In genomic region chr17:364766-365165, GRCh38 we compare ENCODE assay signal across 21 cellular contexts. TPM values are rescaled to one million over a fixed set of nuclear protein-coding genes. Genes with fewer than 3 reads are reported as not detected.
A peak's percentile ranks its signal among the peaks of the same experiment; 100 is the strongest.
DNase-seq lines count a peak whose midpoint lies in the region; ATAC-seq, FAIRE-seq and TF ChIP-seq lines count a peak whose summit lies in the region.
"Had no signal": no experiment of that assay in that cellular context is flagged by ENCODE, and none has a peak within 500 bp of the region (broad histone marks: within the 10 kb centered on the region; RNA-seq: fewer than 3 reads in every experiment).

No MANE protein-coding gene starts in this region.

- H3K9ac ChIP-seq in HepG2 (ENCODE audit: insufficient read depth, low read depth, low read length) (no peak overlapping the region), SK-N-MC (ENCODE audit: insufficient read length) (no peak overlapping the region)
- H3K9ac ChIP-seq: KMS-11 had no signal

- no TSS peak for BruUV-seq in HepG2 (replicated peaks; lab: Mats Ljungman, UMichigan)

- H3K4me1 ChIP-seq in right lobe of liver: no peaks in the 10 kb centered on the region
- H3K4me1 ChIP-seq in HepG2 (ENCODE audit: insufficient read depth, low read length): no peaks in the 10 kb centered on the region
- H3K4me1 ChIP-seq in spleen: peaks cover 0 to 16% (median 0%) of the 10 kb centered on the region in 6 donors

- TF ChIP-seq CTCF in right lobe of liver (IDR thresholded peaks at IDR 0.05) (no peak), HepG2 (CRISPR knock-in tag; IDR thresholded peaks at IDR 0.05) (no peak), spleen (IDR thresholded peaks at IDR 0.05 in 8 of 11, conservative IDR thresholded peaks at IDR 0.05 in 3 of 11) (no peak)

- H3K4me3 Mint-ChIP-seq in naive thymus-derived CD8-positive, alpha-beta T cell: peak overlapping the region in 6 of 10 donors; percentile 25 to 56 (median 41)
- H3K4me3 Mint-ChIP-seq: HFFc6 had no signal

- WGBS in right lobe of liver (ENCODE audit: insufficient coverage, low coverage, low lambda C conversion rate, missing lambda C conversion rate): 40% methylated on average over 8 of the region's 9 CpGs
- 94% methylated on average over 9 of the region's 9 CpGs for WGBS in HepG2 (ENCODE audit: low lambda C conversion rate)
- 22 to 46% (median 32%) methylated on average over 9 of the region's 9 CpGs for WGBS in spleen, 5 donors

- TF ChIP-seq EP300 in HepG2 (IDR thresholded peaks at IDR 0.05; ENCODE audit: low read depth in 2 of 2, low read length in 2 of 2): no peak
- TF ChIP-seq EP300 in HepG2 (CRISPR knock-in tag; IDR thresholded peaks at IDR 0.05; ENCODE audit: borderline replicate concordance): no peak

- POLR2A ChIA-PET in HepG2 (lab: Yijun Ruan, JAX): interaction anchor here (1.4 kb wide), 1 partner anchor 12 kb away, joined by 4 read pairs; the partner anchor contains the start of gene RPH3AL
- POLR2A ChIA-PET in naive thymus-derived CD8-positive, alpha-beta T cell (lab: Charles Lee): no interaction called here

- no peak overlapping the region for H2AFZ ChIP-seq in HepG2 (ENCODE audit: low read length)
- H2AFZ ChIP-seq: PC-9 had no signal

- no peak overlapping the region for H3K27ac ChIP-seq in right lobe of liver
- no peak overlapping the region for H3K27ac ChIP-seq in HepG2 (ENCODE audit: extremely low read length, insufficient read depth, low read length)
- H3K27ac ChIP-seq in SK-N-MC: no peak overlapping the region; the same call in 1 of the 2 replicates
- no peak overlapping the region for H3K27ac ChIP-seq in spleen
- H3K27ac ChIP-seq: C4-2B, KMS-11, PC-9, RWPE1 had no signal

- H3K27me3 Mint-ChIP-seq in naive thymus-derived CD8-positive, alpha-beta T cell: peaks cover 0 to 7% (median 0%) of the 10 kb centered on the region in 5 donors

- DNase-seq in right lobe of liver (peak in 2 of 3 donors; percentile 15 to 23), HepG2 (ENCODE audit: low spot score) (no peak), SK-N-MC (ENCODE audit: low read depth, low spot score) (no peak), spleen (peak; percentile 51), NCI-H1105 (lab: John Stamatoyannopoulos, UW) (no peak)
- no peak for DNase-seq in naive thymus-derived CD8-positive, alpha-beta T cell
- no peak for DNase-seq in central memory CD4-positive, alpha-beta T cell
- DNase-seq: DMS79 treated with DMSO at 0.1 percent for 48 hours, HFFc6, MV-4-11, NCI-H1436, NCI-H1930, NCI-H345, NCI-H524 treated with DMSO at 0.1 percent for 48 hours, PC-9, SIG-M5 had no signal

- no peak for FAIRE-seq in HepG2 (lab: Jason Lieb, UNC)
- FAIRE-seq: H54 had no signal

- in situ Hi-C loops in HepG2 (cut with HindIII; ENCODE audit: extremely low pct_ligation_motif_present, low pct_unique_long_range_greater_than_20kb): no loop called here

- H3K36me3 Mint-ChIP-seq in naive thymus-derived CD8-positive, alpha-beta T cell: peaks cover 0 to 12% (median 11%) of the 10 kb centered on the region in 3 donors

- H3K9me3 Mint-ChIP-seq in naive thymus-derived CD8-positive, alpha-beta T cell: peaks cover 4 to 14% (median 9%) of the 10 kb centered on the region in 9 donors

- H3K36me3 ChIP-seq in right lobe of liver: no peaks in the 10 kb centered on the region
- peaks cover under 1 to 2% of the 10 kb centered on the region in 2 experiments; a peak in 1 of 5 replicates for H3K36me3 ChIP-seq in HepG2 (replicated peaks in 1 of 2; ENCODE audit: control insufficient read depth in 1 of 2, insufficient read depth in 2 of 2, low read length in 2 of 2)
- H3K36me3 ChIP-seq in SK-N-MC (ENCODE audit: insufficient read depth, low read length): no peaks in the 10 kb centered on the region
- peaks cover 0 to 5% (median 0%) of the 10 kb centered on the region in 6 donors for H3K36me3 ChIP-seq in spleen

- peak in 3 of 4 donors; percentile 18 to 31 (median 22) for ATAC-seq in right lobe of liver
- no peak for ATAC-seq in HepG2
- peak; percentile 53 to 64 for ATAC-seq in naive thymus-derived CD8-positive, alpha-beta T cell
- no peak for ATAC-seq in HG03565 (IDR thresholded peaks at IDR 0.05; ENCODE audit: unreplicated experiment)

- no peak overlapping the region for H3K4me2 ChIP-seq in HepG2 (ENCODE audit: low read depth, low read length)
- H3K4me2 ChIP-seq: KMS-11, PC-9 had no signal

- no peaks in the 10 kb centered on the region for H3K9me3 ChIP-seq in right lobe of liver
- no peaks in the 10 kb centered on the region for H3K9me3 ChIP-seq in HepG2 (ENCODE audit: low read length)
- H3K9me3 ChIP-seq in SK-N-MC (ENCODE audit: low read depth, low read length): no peaks in the 10 kb centered on the region; the same call in 1 of the 2 replicates
- H3K9me3 ChIP-seq in spleen: peaks cover 0 to 13% (median 8%) of the 10 kb centered on the region in 8 donors

- H3K4me1 Mint-ChIP-seq in naive thymus-derived CD8-positive, alpha-beta T cell: peaks cover 16 to 35% (median 24%) of the 10 kb centered on the region in 4 donors

- H3K27ac Mint-ChIP-seq in naive thymus-derived CD8-positive, alpha-beta T cell: peak overlapping the region in 4 of 10 donors; percentile 40 to 77 (median 68)
- H3K27ac Mint-ChIP-seq: HFFc6 had no signal

- H3K27me3 ChIP-seq in right lobe of liver: no peaks in the 10 kb centered on the region
- no peaks in the 10 kb centered on the region for H3K27me3 ChIP-seq in HepG2 (ENCODE audit: control insufficient read depth in 1 of 2, insufficient read depth in 2 of 2, low read length in 2 of 2)
- no peaks in the 10 kb centered on the region for H3K27me3 ChIP-seq in spleen (replicated peaks in 1 of 7)

- no peak for TF ChIP-seq POLR2A in right lobe of liver (IDR thresholded peaks at IDR 0.05)
- TF ChIP-seq POLR2A in HepG2 (IDR thresholded peaks at IDR 0.05; ENCODE audit: insufficient read depth in 1 of 2, low read depth in 2 of 2, low read length in 2 of 2): no peak
- TF ChIP-seq POLR2A in spleen (IDR thresholded peaks at IDR 0.05): no peak

- intact Hi-C loops in right lobe of liver (cut with DNase I): no loop called here
- intact Hi-C loops in HepG2 (cut with micrococcal nuclease; ENCODE audit: unreplicated experiment): no loop called here
- intact Hi-C loops in spleen (cut with DNase I; ENCODE audit: low total_unique reads): no loop called here

- CTCF ChIA-PET in HepG2 (lab: Yijun Ruan, JAX; ENCODE audit: low intra/inter-chr PET ratio, low total read pairs): no interaction called here

- H3K79me2 ChIP-seq in HepG2 (ENCODE audit: insufficient read depth, low read length): no peaks in the 10 kb centered on the region

- no peaks in the 10 kb centered on the region for H4K20me1 ChIP-seq in HepG2 (ENCODE audit: insufficient read depth, low read length)

- TF ChIP-seq RAD21 in HepG2 (CRISPR knock-in tag; IDR thresholded peaks at IDR 0.05): no peak

- H3K4me3 ChIP-seq in right lobe of liver (no peak overlapping the region), HepG2 (replicated peaks in 1 of 3; ENCODE audit: insufficient read depth in 1 of 3, low read depth in 2 of 3, low read length in 3 of 3) (no peak overlapping the region), SK-N-MC (peak overlapping the region; percentile 42), spleen (peak overlapping the region in 1 of 8 donors; percentile 8)
- H3K4me3 ChIP-seq: PC-9 had no signal

RNA-seq across cellular contexts. Expression of gene RPH3AL, which starts 12.2 kb away (rescaled TPM):
- total RNA-seq in right lobe of liver: 10 to 100 TPM; 17.6 to 74.0 (median 25.7) TPM
- 6.7 and 7.8 TPM in 2 replicates for total RNA-seq in HepG2 (2016; rRNA removed; fragmentation: Illumina TruSeq; extraction: Trizol)
- 10.8 and 13.9 TPM in 2 replicates for total RNA-seq in HepG2 (2016; cell fraction: cytosol; rRNA removed; fragmentation: Illumina TruSeq; extraction: Trizol; ENCODE audit: low read depth)
- 8.0 and 8.6 TPM in 2 replicates for total RNA-seq in HepG2 (2016; cell fraction: insoluble cytoplasmic fraction; rRNA removed; fragmentation: Illumina TruSeq; extraction: Trizol)
- total RNA-seq in HepG2 (2016; cell fraction: membrane; rRNA removed; fragmentation: Illumina TruSeq; extraction: Trizol): 12.1 and 13.4 TPM in 2 replicates
- total RNA-seq in HepG2 (2016; cell fraction: nucleus; rRNA removed; fragmentation: Illumina TruSeq; extraction: Trizol): 6.4 and 8.4 TPM in 2 replicates
- polyA plus RNA-seq in HepG2 (2011; rRNA removed): 16.4 and 20.7 TPM in 2 replicates
- 14.3 and 17.0 TPM in 2 replicates for polyA plus RNA-seq in HepG2 (2011; cell fraction: cytosol; rRNA removed)
- polyA plus RNA-seq in HepG2 (2011; cell fraction: nucleus; rRNA removed): 21.3 and 26.7 TPM in 2 replicates
- 11.7 and 14.0 TPM in 2 replicates for polyA plus RNA-seq in HepG2 (2012)
- 4.1 and 4.3 TPM in 2 replicates for polyA plus RNA-seq in HepG2 (2016; cell fraction: cytosol; fragmentation: Illumina TruSeq; extraction: Trizol; ENCODE audit: low read depth)
- 6.7 and 7.3 TPM in 2 replicates for polyA plus RNA-seq in HepG2 (2016; cell fraction: insoluble cytoplasmic fraction; fragmentation: Illumina TruSeq; extraction: Trizol; ENCODE audit: low read depth)
- 9.3 and 12.3 TPM in 2 replicates for polyA plus RNA-seq in HepG2 (2016; cell fraction: membrane; fragmentation: Illumina TruSeq; extraction: Trizol; ENCODE audit: low read depth)
- polyA plus RNA-seq in HepG2 (2016; cell fraction: nucleus; fragmentation: Illumina TruSeq; extraction: Trizol; ENCODE audit: insufficient read depth, low read depth): 8.0 and 9.6 TPM in 2 replicates
- polyA minus RNA-seq in HepG2 (2011; rRNA and poly(A)+ RNA removed; ENCODE audit: low replicate concordance): 4.7 and 30.0 TPM in 2 replicates
- polyA minus RNA-seq in HepG2 (2011; cell fraction: cytosol; rRNA and poly(A)+ RNA removed): 12.5 TPM in 2 replicates
- 29.4 and 31.1 TPM in 2 replicates for polyA minus RNA-seq in HepG2 (2011; cell fraction: nucleus; rRNA and poly(A)+ RNA removed)
- 10 to 100 TPM; 26.4 to 30.0 TPM for total RNA-seq in naive thymus-derived CD8-positive, alpha-beta T cell
- polyA plus RNA-seq in naive thymus-derived CD8-positive, alpha-beta T cell: 1 to 10 TPM; 1.9 to 5.7 (median 2.7) TPM
- 100 to 1,000 TPM in 1 of 7 donors, 10 to 100 TPM in 6; 44.2 to 182 (median 58.6) TPM for total RNA-seq in spleen
- 10 to 100 TPM in 1 of 3 donors, 1 to 10 TPM in 2; 4.8 to 27.1 (median 7.4) TPM for polyA plus RNA-seq in spleen

Comparison
In these comparisons a context has a peak if more than half of its experiments do, and no peak if none do; other contexts are left out.
1. ATAC-seq: peak in right lobe of liver (3 of 4) and naive thymus-derived CD8-positive, alpha-beta T cell (2 of 2); none in HepG2 (single experiment) and HG03565 (single experiment).
2. DNase-seq: peak in right lobe of liver (2 of 3) and spleen (single experiment); none in HepG2 (single experiment), SK-N-MC (single experiment), naive thymus-derived CD8-positive, alpha-beta T cell (0 of 10), central memory CD4-positive, alpha-beta T cell (single experiment) and NCI-H1105 (single experiment).